ENCODE assay signal across 8 cellular contexts in genomic region chr6:117674503-117674902, GRCh38. TPM values are rescaled to one million over a fixed set of nuclear protein-coding genes. Genes with fewer than 3 reads are reported as not detected.
DNase-seq lines count a peak whose midpoint lies in the region; ATAC-seq and TF ChIP-seq lines count a peak whose summit lies in the region.

No MANE protein-coding gene starts in this region.

- no peaks in the 10 kb centered on the region for H3K9me2 ChIP-seq in Loucy (replicated peaks; ENCODE audit: low read depth, low read length)

- peak overlapping the region; percentile 99 for H3K4me3 Mint-ChIP-seq in CD4-positive, alpha-beta T cell
- peak overlapping the region; percentile 88 for H3K4me3 Mint-ChIP-seq in nephron progenitor cell

- H3F3A ChIP-seq in Loucy (ENCODE audit: low read depth): no peaks in the 10 kb centered on the region

- no peak for ATAC-seq in CD4-positive, alpha-beta T cell (ENCODE audit: poor library complexity)
- no peak for ATAC-seq in GM21737 (IDR thresholded peaks at IDR 0.05; ENCODE audit: unreplicated experiment)
- no peak for ATAC-seq in GM21786 (IDR thresholded peaks at IDR 0.05; ENCODE audit: unreplicated experiment)

- H3K27ac ChIP-seq in CD4-positive, alpha-beta T cell (ENCODE audit: low read depth, low read length): no peak overlapping the region
- no peak overlapping the region for H3K27ac ChIP-seq in colonic mucosa

- no peaks in the 10 kb centered on the region for H3K9me3 ChIP-seq in CD4-positive, alpha-beta T cell (ENCODE audit: control insufficient read depth, low read length)
- H3K9me3 ChIP-seq in Loucy (ENCODE audit: insufficient read depth, low read depth, low read length) (no peaks in the 10 kb centered on the region), colonic mucosa (no peaks in the 10 kb centered on the region)

- H3K4me3 ChIP-seq in Loucy (ENCODE audit: low read length, poor library complexity, severe bottlenecking) (peak overlapping the region; percentile 96), colonic mucosa (peak overlapping the region; percentile 74)

- H3K4me1 ChIP-seq in Loucy (ENCODE audit: insufficient read depth, low read length, poor library complexity, severe bottlenecking) (peaks cover 37% of the 10 kb centered on the region), colonic mucosa (peaks cover 15% of the 10 kb centered on the region)

- H3K4me1 Mint-ChIP-seq in CD4-positive, alpha-beta T cell (ENCODE audit: low read depth): peaks cover 50% of the 10 kb centered on the region
- H3K4me1 Mint-ChIP-seq in nephron progenitor cell: peaks cover 46% of the 10 kb centered on the region

- no peaks in the 10 kb centered on the region for H3K36me3 ChIP-seq in Loucy (ENCODE audit: insufficient read depth, low read length)
- H3K36me3 ChIP-seq in colonic mucosa: no peaks in the 10 kb centered on the region

- peaks cover 53% of the 10 kb centered on the region for H3K79me2 ChIP-seq in Loucy (ENCODE audit: insufficient read depth, low read length)

- DNase-seq in CD4-positive, alpha-beta T cell: no peak
- DNase-seq in colonic mucosa: no peak
- DNase-seq in nephron progenitor cell: no peak
- DNase-seq in NK-92 treated with Interleukin-12 subunit alpha and Interleukin-12 subunit beta, amount 100 ng/mL, for 24 hours (lab: John Stamatoyannopoulos, UW): no peak
- no peak for DNase-seq in KBM-7

- no peaks in the 10 kb centered on the region for H3K27me3 Mint-ChIP-seq in CD4-positive, alpha-beta T cell
- H3K27me3 Mint-ChIP-seq in nephron progenitor cell (ENCODE audit: low read depth, poor library complexity): no peaks in the 10 kb centered on the region

- CTCF ChIA-PET in CD4-positive, alpha-beta T cell (lab: Charles Lee): interaction anchor here (2.0 kb wide), 1 partner anchor 70 kb away, joined by 5 read pairs; no protein-coding TSS in a partner anchor

- no peaks in the 10 kb centered on the region for H3K9me3 Mint-ChIP-seq in CD4-positive, alpha-beta T cell
- peaks cover 4% of the 10 kb centered on the region for H3K9me3 Mint-ChIP-seq in nephron progenitor cell

- H4K20me1 ChIP-seq in Loucy (ENCODE audit: insufficient read depth, low read length, poor library complexity, severe bottlenecking): peaks cover 35% of the 10 kb centered on the region

- H3K27ac Mint-ChIP-seq in CD4-positive, alpha-beta T cell: peak overlapping the region; percentile 96
- no peak overlapping the region for H3K27ac Mint-ChIP-seq in nephron progenitor cell

- H3K27me3 ChIP-seq in CD4-positive, alpha-beta T cell (ENCODE audit: control insufficient read depth, insufficient read depth, low read length): no peaks in the 10 kb centered on the region
- H3K27me3 ChIP-seq in Loucy (ENCODE audit: insufficient read depth, low read length, poor library complexity, severe bottlenecking): no peaks in the 10 kb centered on the region
- no peaks in the 10 kb centered on the region for H3K27me3 ChIP-seq in colonic mucosa

- intact Hi-C loops in CD4-positive, alpha-beta T cell (cut with DNase I, micrococcal nuclease): loop anchor here in 1 of 2 experiments (10.0 kb wide), 9 partner anchors 330 to 1670 kb away; partner anchors contain the start of genes ASF1A, FAM184A, MAN1A1 and NT5DC1
- intact Hi-C loops in colonic mucosa (cut with DNase I): no loop called here

- peak overlapping the region; percentile 89 for H3K9ac ChIP-seq in Loucy (ENCODE audit: low read depth, low read length, poor library complexity, severe bottlenecking)
- H3K9ac ChIP-seq in colonic mucosa (ENCODE audit: low read depth in 2 of 2, low read length in 2 of 2): peak overlapping the region in 1 of 2 donors; percentile 53

- TF ChIP-seq CTCF in CD4-positive, alpha-beta T cell (IDR thresholded peaks at IDR 0.05): no peak
- TF ChIP-seq CTCF in Loucy (conservative IDR thresholded peaks at IDR 0.05; ENCODE audit: low read length): no peak
- TF ChIP-seq CTCF in colonic mucosa (IDR thresholded peaks at IDR 0.05): no peak
- TF ChIP-seq CTCF in nephron progenitor cell (IDR thresholded peaks at IDR 0.05): no peak

- POLR2A ChIA-PET in CD4-positive, alpha-beta T cell (lab: Charles Lee): no interaction called here

- H3K4me2 ChIP-seq in Loucy (ENCODE audit: low read depth, low read length, poor library complexity, severe bottlenecking): peak overlapping the region; percentile 81

- in situ Hi-C loops in KBM-7 (cut with MboI; ENCODE audit: low pct_unique_long_range_greater_than_20kb, low sequenced_read_pairs): no loop called here

- H3K36me3 Mint-ChIP-seq in CD4-positive, alpha-beta T cell (ENCODE audit: low read depth): peaks cover 24% of the 10 kb centered on the region
- peaks cover 22% of the 10 kb centered on the region for H3K36me3 Mint-ChIP-seq in nephron progenitor cell (ENCODE audit: low read depth)

- peak overlapping the region; percentile 100 for H2AFZ ChIP-seq in Loucy (ENCODE audit: low read length)

RNA-seq across cellular contexts. Expression of gene NUS1, which starts 0.8 kb away (rescaled TPM):
- 10 to 100 TPM; 16.2 to 16.6 TPM for total RNA-seq in CD4-positive, alpha-beta T cell
- total RNA-seq in colonic mucosa: 10 to 100 TPM; 30.5 to 33.5 TPM
